In the genomic region with DNA sequence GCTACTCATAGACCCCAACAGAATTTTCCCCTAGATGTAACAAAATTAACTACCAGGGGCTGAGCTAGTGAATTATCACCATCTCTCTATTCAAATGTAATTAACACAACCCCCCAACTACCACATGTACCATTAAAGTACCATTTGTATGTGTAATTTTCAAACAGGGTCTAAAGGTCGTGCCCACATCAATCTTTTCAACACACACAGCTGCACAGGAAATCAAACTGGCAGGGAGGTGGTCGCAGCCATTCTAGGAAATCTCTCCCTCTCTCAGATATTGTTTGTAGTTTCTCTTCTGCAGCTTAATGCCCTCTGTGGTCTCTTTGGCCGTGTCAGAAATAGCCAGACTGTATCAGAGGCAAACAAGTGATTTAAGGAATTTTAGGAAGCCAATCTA, we compare ENCODE assay signal across 19 cellular contexts.
A peak's percentile ranks its signal among the peaks of the same experiment; 100 is the strongest.
DNase-seq lines count a peak whose midpoint lies in the region; ATAC-seq and TF ChIP-seq lines count a peak whose summit lies in the region.
"Had no signal": no experiment of that assay in that cellular context is flagged by ENCODE, and none has a peak within 500 bp of the region (broad histone marks: within the 10 kb centered on the region; RNA-seq: fewer than 3 reads in every experiment).

No MANE protein-coding gene starts in this region.

- H3K27me3 Mint-ChIP-seq in activated naive CD4-positive, alpha-beta T cell treated with anti-CD3 and anti-CD28 coated beads, Interleukin-2, amount 10 ng/mL, durations not matched to agents 7 days and 5 days = peaks cover 4% of the 10 kb centered on the region
- H3K27me3 Mint-ChIP-seq in T-helper 17 cell (no peaks in the 10 kb centered on the region), progenitor cell of endocrine pancreas (peaks cover 41% of the 10 kb centered on the region)

- H3K27ac Mint-ChIP-seq in activated naive CD4-positive, alpha-beta T cell treated with anti-CD3 and anti-CD28 coated beads, Interleukin-2, amount 10 ng/mL, durations not matched to agents 7 days and 5 days = no peak overlapping the region
- H3K27ac Mint-ChIP-seq in T-helper 17 cell = peak overlapping the region; percentile 44
- H3K27ac Mint-ChIP-seq in progenitor cell of endocrine pancreas = no peak overlapping the region
- H3K27ac Mint-ChIP-seq: B cell had no signal

- no peak for ATAC-seq in T-helper 17 cell
- ATAC-seq: A549 had no signal

- DNase-seq in activated naive CD4-positive, alpha-beta T cell treated with anti-CD3 and anti-CD28 coated beads, Interleukin-2, amount 10 ng/mL, durations not matched to agents 7 days and 5 days = no peak
- no peak for DNase-seq in activated naive CD4-positive, alpha-beta T cell treated with Interleukin-2 at 50 U/mL for 16 hours
- DNase-seq in LHCN-M2 (ENCODE audit: low read depth) (peak; percentile 21), T-helper 17 cell (no peak), progenitor cell of endocrine pancreas (ENCODE audit: low spot score, unreplicated experiment) (no peak), HPDE6-E6E7 (ENCODE audit: extremely low spot score) (no peak), NCI-H1930 (lab: John Stamatoyannopoulos, UW) (no peak), COR-L47 (lab: John Stamatoyannopoulos, UW) (no peak)
- DNase-seq: DMS 273 treated with DMSO at 0.1 percent for 48 hours, KBM-7, NCI-H187, NCI-H2107, NCI-H446 treated with DMSO at 0.1 percent for 48 hours, SHP77 treated with DMSO at 0.1 percent for 48 hours, SK-N-SH had no signal

- H3K9me3 Mint-ChIP-seq in activated naive CD4-positive, alpha-beta T cell treated with anti-CD3 and anti-CD28 coated beads, Interleukin-2, amount 10 ng/mL, durations not matched to agents 7 days and 5 days = no peaks in the 10 kb centered on the region
- H3K9me3 Mint-ChIP-seq in progenitor cell of endocrine pancreas (ENCODE audit: low read depth) = no peaks in the 10 kb centered on the region
- H3K9me3 Mint-ChIP-seq: CD4-positive, CD25-positive, alpha-beta regulatory T cell had no signal

- CTCF ChIA-PET in activated naive CD4-positive, alpha-beta T cell treated with anti-CD3 and anti-CD28 coated beads, Interleukin-2, amount 10 ng/mL, durations not matched to agents 7 days and 5 days (lab: Charles Lee) = interaction anchor here (0.7 to 3.1 kb wide), 6 partner anchors 10 to 321 kb away, joined by 3 to 13 read pairs (median 6); no protein-coding TSS in a partner anchor

- H3K36me3 Mint-ChIP-seq in activated naive CD4-positive, alpha-beta T cell treated with anti-CD3 and anti-CD28 coated beads, Interleukin-2, amount 10 ng/mL, durations not matched to agents 7 days and 5 days = no peaks in the 10 kb centered on the region
- H3K36me3 Mint-ChIP-seq in T-helper 17 cell (ENCODE audit: low read depth) (no peaks in the 10 kb centered on the region), progenitor cell of endocrine pancreas (ENCODE audit: insufficient read depth) (no peaks in the 10 kb centered on the region)
- H3K36me3 Mint-ChIP-seq: CD4-positive, CD25-positive, alpha-beta regulatory T cell had no signal

- no peaks in the 10 kb centered on the region for H3K9me3 ChIP-seq in T-helper 17 cell (ENCODE audit: control insufficient read depth, low read length, poor library complexity, severe bottlenecking)
- H3K9me3 ChIP-seq: A549, Caco-2, SK-N-SH had no signal

- TF ChIP-seq CTCF in progenitor cell of endocrine pancreas (IDR thresholded peaks at IDR 0.05; ENCODE audit: unreplicated experiment) = no peak

- peak overlapping the region; percentile 7 for H3K4me3 Mint-ChIP-seq in activated naive CD4-positive, alpha-beta T cell treated with anti-CD3 and anti-CD28 coated beads, Interleukin-2, amount 10 ng/mL, durations not matched to agents 7 days and 5 days
- H3K4me3 Mint-ChIP-seq in T-helper 17 cell (no peak overlapping the region), progenitor cell of endocrine pancreas (ENCODE audit: low read depth) (peak overlapping the region; percentile 11)
- H3K4me3 Mint-ChIP-seq: B cell; CD4-positive, CD25-positive, alpha-beta regulatory T cell had no signal

- peaks cover 33% of the 10 kb centered on the region for H3K4me1 Mint-ChIP-seq in activated naive CD4-positive, alpha-beta T cell treated with anti-CD3 and anti-CD28 coated beads, Interleukin-2, amount 10 ng/mL, durations not matched to agents 7 days and 5 days
- H3K4me1 Mint-ChIP-seq in T-helper 17 cell (peaks cover 29% of the 10 kb centered on the region), progenitor cell of endocrine pancreas (ENCODE audit: low read depth) (peaks cover 34% of the 10 kb centered on the region)
- H3K4me1 Mint-ChIP-seq: B cell had no signal
